37 cellular contexts compared by ENCODE assay signal in genomic region chr12:109756457-109756856, GRCh38.
"Had no signal": no experiment of that assay in that cellular context is flagged by ENCODE, and none has a peak within 500 bp of the region (broad histone marks: within the 10 kb centered on the region; RNA-seq: fewer than 3 reads in every experiment).

No MANE protein-coding gene starts in this region.

- H3K27me3 Mint-ChIP-seq: activated CD4-positive, alpha-beta T cell treated with anti-CD3 and anti-CD28 coated beads, Interleukin-2, amount 10 ng/mL, durations not matched to agents 24 days and 14 days had no signal

- H3K4me3 ChIP-seq: adrenal gland, body of pancreas, breast epithelium had no signal

- H3K27ac ChIP-seq: adrenal gland, body of pancreas, brain microvascular endothelial cell, breast epithelium, WERI-Rb-1 had no signal

- H3K27ac Mint-ChIP-seq: activated B cell treated with CpG ODN at 0.5 μM for 24 hours; activated CD4-positive, alpha-beta memory T cell treated with anti-CD3 and anti-CD28 coated beads for 36 hours; activated CD4-positive, alpha-beta T cell treated with anti-CD3 and anti-CD28 coated beads, Interleukin-2, amount 10 ng/mL, durations not matched to agents 24 days and 14 days; activated CD8-positive, alpha-beta T cell treated with anti-CD3 and anti-CD28 coated beads for 36 hours; activated naive CD4-positive, alpha-beta T cell treated with anti-CD3 and anti-CD28 coated beads for 36 hours; activated naive CD4-positive, alpha-beta T cell treated with anti-CD3 and anti-CD28 coated beads, Interleukin-2, amount 50 U/mL, for 72 hours; activated naive CD8-positive, alpha-beta T cell treated with anti-CD3 and anti-CD28 coated beads for 36 hours; activated T-cell treated with anti-CD3 and anti-CD28 coated beads, Interleukin-2, amount 50 U/mL, for 72 hours; activated T-helper 1 cell treated with anti-CD3 and anti-CD28 coated beads, Interleukin-12 subunit alpha, Interleukin-12 subunit beta, Interleukin-2, Interleukin-4 antibody, amounts not matched to agents 30 ng/mL and 10 ng/mL and 1 ng/mL, durations not matched to agents 14 hours and 24 hours and 36 hours; activated T-helper 17 cell treated with anti-CD3 and anti-CD28 coated beads, Interleukin-2, amount 50 U/mL, for 72 hours; T-helper 1 cell treated with Interleukin-12 subunit alpha and Interleukin-12 subunit beta and Interleukin-4 antibody, amounts not matched to agents 30 μg/mL and 1 μg/mL, for 36 hours; T-helper 2 cell treated with Interferon-gamma antibody and Interleukin-4, amounts not matched to agents 5 μg/mL and 100 μg/mL, for 36 hours had no signal

- H3K36me3 ChIP-seq: adrenal gland, brain microvascular endothelial cell, breast epithelium had no signal

- H3K4me3 Mint-ChIP-seq: activated B cell treated with CpG ODN at 0.5 μM for 24 hours; activated CD4-positive, alpha-beta memory T cell treated with anti-CD3 and anti-CD28 coated beads for 36 hours; activated CD4-positive, alpha-beta T cell treated with anti-CD3 and anti-CD28 coated beads, Interleukin-2, amount 10 ng/mL, durations not matched to agents 24 days and 14 days; activated CD8-positive, alpha-beta T cell treated with anti-CD3 and anti-CD28 coated beads for 36 hours; activated naive CD4-positive, alpha-beta T cell treated with anti-CD3 and anti-CD28 coated beads for 36 hours; activated naive CD8-positive, alpha-beta T cell treated with anti-CD3 and anti-CD28 coated beads for 36 hours; activated T-cell treated with anti-CD3 and anti-CD28 coated beads, Interleukin-2, amount 50 U/mL, for 4 hours; activated T-cell treated with anti-CD3 and anti-CD28 coated beads, Interleukin-2, amount 50 U/mL, for 72 hours; activated T-helper 1 cell treated with anti-CD3 and anti-CD28 coated beads, Interleukin-12 subunit alpha, Interleukin-12 subunit beta, Interleukin-2, Interleukin-4 antibody, amounts not matched to agents 30 ng/mL and 10 ng/mL and 1 ng/mL, durations not matched to agents 14 hours and 24 hours and 36 hours; activated T-helper 17 cell treated with anti-CD3 and anti-CD28 coated beads, Interleukin-2, amount 50 U/mL, for 72 hours; T-helper 1 cell treated with Interleukin-12 subunit alpha and Interleukin-12 subunit beta and Interleukin-4 antibody, amounts not matched to agents 30 μg/mL and 1 μg/mL, for 36 hours; T-helper 2 cell treated with Interferon-gamma antibody and Interleukin-4, amounts not matched to agents 5 μg/mL and 100 μg/mL, for 36 hours had no signal

- H3K4me1 ChIP-seq: breast epithelium had no signal

- DNase-seq: activated B cell treated with CpG ODN at 0.5 μM for 24 hours; activated CD4-positive, alpha-beta memory T cell treated with anti-CD3 and anti-CD28 coated beads for 36 hours; activated CD4-positive, alpha-beta T cell treated with anti-CD3 and anti-CD28 coated beads for 4 hours; activated CD4-positive, alpha-beta T cell treated with anti-CD3 and anti-CD28 coated beads, Interleukin-2, amount 10 ng/mL, durations not matched to agents 24 days and 14 days; activated CD4-positive, alpha-beta T cell treated with anti-CD3 and anti-CD28 coated beads, Interleukin-2, amount 50 U/mL, for 1 hour; activated CD4-positive, alpha-beta T cell treated with anti-CD3 and anti-CD28 coated beads, Interleukin-2, amount 50 U/mL, for 4 hours; activated CD4-positive, CD25-positive, alpha-beta regulatory T cell treated with anti-CD3 and anti-CD28 coated beads, Interleukin-2, amount 50 U/mL, for 72 hours; activated CD8-positive, alpha-beta memory T cell treated with anti-CD3 and anti-CD28 coated beads, Interleukin-2, amount 50 U/mL, for 4 hours; activated CD8-positive, alpha-beta T cell treated with anti-CD3 and anti-CD28 coated beads for 36 hours; activated effector memory CD4-positive, alpha-beta T cell treated with anti-CD3 and anti-CD28 coated beads, Interleukin-2, amount 50 U/mL, for 16 hours; activated gamma-delta T cell treated with Interleukin-2 at 50 U/mL for 16 hours; activated naive CD4-positive, alpha-beta T cell; activated naive CD4-positive, alpha-beta T cell treated with anti-CD3 and anti-CD28 coated beads for 36 hours; activated naive CD4-positive, alpha-beta T cell treated with anti-CD3 and anti-CD28 coated beads, Interleukin-2, amount 50 U/mL, for 16 hours; activated naive CD8-positive, alpha-beta T cell treated with anti-CD3 and anti-CD28 coated beads for 36 hours; activated T-cell treated with anti-CD3 and anti-CD28 coated beads for 4 hours; activated T-cell treated with anti-CD3 and anti-CD28 coated beads, Interleukin-2, amount 50 U/mL, for 1 hour; activated T-cell treated with anti-CD3 and anti-CD28 coated beads, Interleukin-2, amount 50 U/mL, for 4 hours; activated T-cell treated with anti-CD3 and anti-CD28 coated beads, Interleukin-2, amount 50 U/mL, for 72 hours; amniotic stem cell; aorta; body of pancreas; brain microvascular endothelial cell; central memory CD4-positive, alpha-beta T cell; T-helper 1 cell; T-helper 2 cell; T-helper 9 cell; WERI-Rb-1 had no signal

- H3K4me1 Mint-ChIP-seq: activated B cell treated with CpG ODN at 0.5 μM for 24 hours; activated CD4-positive, alpha-beta T cell treated with anti-CD3 and anti-CD28 coated beads, Interleukin-2, amount 10 ng/mL, durations not matched to agents 24 days and 14 days; activated T-helper 17 cell treated with anti-CD3 and anti-CD28 coated beads, Interleukin-2, amount 50 U/mL, for 72 hours had no signal

- FAIRE-seq: astrocyte, TTC549 had no signal

- H3K9me3 ChIP-seq: body of pancreas had no signal

- ATAC-seq: activated CD8-positive, alpha-beta T cell treated with anti-CD3 and anti-CD28 coated beads for 36 hours; activated naive CD4-positive, alpha-beta T cell treated with anti-CD3 and anti-CD28 coated beads, Interleukin-2, amount 50 U/mL, for 72 hours; activated T-cell treated with anti-CD3 and anti-CD28 coated beads, Interleukin-2, amount 50 U/mL, for 4 hours; activated T-cell treated with anti-CD3 and anti-CD28 coated beads, Interleukin-2, amount 50 U/mL, for 72 hours; activated T-helper 17 cell treated with anti-CD3 and anti-CD28 coated beads, Interleukin-2, amount 50 U/mL, for 72 hours; body of pancreas had no signal
